ENCODE assay signal across 1 cellular context in genomic region chr20:36744243-36744642, GRCh38.
TF ChIP-seq lines count a peak whose summit lies in the region.

No MANE protein-coding gene starts in this region.

TF ChIP-seq in K562, 482 proteins besides CTCF, POLR2A, EP300 and RAD21 (continued from another document):
- TF ChIP-seq MBD1 (CRISPR knock-in tag; IDR thresholded peaks at IDR 0.05) (no peak), RHOXF2B (CRISPR knock-in tag; conservative IDR thresholded peaks at IDR 0.05) (no peak), BMI1 (IDR thresholded peaks at IDR 0.05; ENCODE audit: low read length) (no peak), NR1H2 (CRISPR knock-in tag; IDR thresholded peaks at IDR 0.05) (no peak), TCF7L2 (IDR thresholded peaks at IDR 0.05; ENCODE audit: low read depth, low read length) (no peak), CTBP1 (IDR thresholded peaks at IDR 0.05; ENCODE audit: borderline replicate concordance) (no peak)
